ENCODE assay signal across 1 cellular context in the genomic region with DNA sequence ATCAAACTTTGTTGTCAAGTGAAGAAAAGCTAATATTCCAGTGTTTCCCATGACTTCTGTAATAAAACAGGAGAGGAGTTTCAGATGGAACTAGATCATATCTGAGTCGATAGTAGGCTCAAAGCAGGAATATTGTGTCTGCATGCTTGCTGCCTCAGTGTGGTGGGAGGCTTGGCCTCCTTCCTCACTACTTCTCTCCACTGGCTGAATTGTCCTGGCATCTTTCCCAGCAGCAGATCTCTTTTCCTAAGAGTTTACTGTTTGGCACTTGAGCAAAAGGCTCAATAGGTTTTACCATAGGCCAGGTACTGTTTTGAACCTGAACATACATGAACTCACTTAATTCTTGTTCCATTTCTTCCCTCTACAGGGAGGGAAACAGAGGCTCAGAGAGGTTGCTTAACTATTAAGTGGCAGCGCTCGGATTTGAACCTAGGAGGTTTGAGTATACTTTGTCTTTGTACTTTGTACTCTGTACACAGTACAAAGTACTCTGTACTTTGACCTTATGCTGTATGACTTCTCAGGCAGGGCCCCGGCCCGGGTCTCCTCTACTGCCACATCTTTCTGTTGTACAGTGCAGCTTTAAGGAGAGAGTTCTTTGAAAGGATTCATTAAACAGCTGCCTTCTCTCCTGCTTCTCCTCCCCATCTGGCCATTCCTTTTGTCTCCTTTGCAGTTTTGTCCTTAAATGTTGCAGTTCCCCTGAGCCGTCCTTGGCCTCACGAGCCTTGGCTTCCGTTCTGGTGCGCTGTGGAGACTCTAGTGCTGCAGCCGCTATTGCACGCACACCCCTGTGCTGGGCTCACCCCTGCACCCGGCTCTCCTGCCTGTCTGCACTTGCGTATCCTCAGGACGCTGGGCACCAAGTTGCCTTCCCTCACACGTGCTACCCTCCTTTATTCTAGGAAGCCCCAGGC.
TF ChIP-seq lines count a peak whose summit lies in the region.

No MANE protein-coding gene starts in this region.

TF ChIP-seq in WTC11, 78 proteins besides CTCF, POLR2A, EP300 and RAD21 (continued from another document):
- TF ChIP-seq, protein P1, sequence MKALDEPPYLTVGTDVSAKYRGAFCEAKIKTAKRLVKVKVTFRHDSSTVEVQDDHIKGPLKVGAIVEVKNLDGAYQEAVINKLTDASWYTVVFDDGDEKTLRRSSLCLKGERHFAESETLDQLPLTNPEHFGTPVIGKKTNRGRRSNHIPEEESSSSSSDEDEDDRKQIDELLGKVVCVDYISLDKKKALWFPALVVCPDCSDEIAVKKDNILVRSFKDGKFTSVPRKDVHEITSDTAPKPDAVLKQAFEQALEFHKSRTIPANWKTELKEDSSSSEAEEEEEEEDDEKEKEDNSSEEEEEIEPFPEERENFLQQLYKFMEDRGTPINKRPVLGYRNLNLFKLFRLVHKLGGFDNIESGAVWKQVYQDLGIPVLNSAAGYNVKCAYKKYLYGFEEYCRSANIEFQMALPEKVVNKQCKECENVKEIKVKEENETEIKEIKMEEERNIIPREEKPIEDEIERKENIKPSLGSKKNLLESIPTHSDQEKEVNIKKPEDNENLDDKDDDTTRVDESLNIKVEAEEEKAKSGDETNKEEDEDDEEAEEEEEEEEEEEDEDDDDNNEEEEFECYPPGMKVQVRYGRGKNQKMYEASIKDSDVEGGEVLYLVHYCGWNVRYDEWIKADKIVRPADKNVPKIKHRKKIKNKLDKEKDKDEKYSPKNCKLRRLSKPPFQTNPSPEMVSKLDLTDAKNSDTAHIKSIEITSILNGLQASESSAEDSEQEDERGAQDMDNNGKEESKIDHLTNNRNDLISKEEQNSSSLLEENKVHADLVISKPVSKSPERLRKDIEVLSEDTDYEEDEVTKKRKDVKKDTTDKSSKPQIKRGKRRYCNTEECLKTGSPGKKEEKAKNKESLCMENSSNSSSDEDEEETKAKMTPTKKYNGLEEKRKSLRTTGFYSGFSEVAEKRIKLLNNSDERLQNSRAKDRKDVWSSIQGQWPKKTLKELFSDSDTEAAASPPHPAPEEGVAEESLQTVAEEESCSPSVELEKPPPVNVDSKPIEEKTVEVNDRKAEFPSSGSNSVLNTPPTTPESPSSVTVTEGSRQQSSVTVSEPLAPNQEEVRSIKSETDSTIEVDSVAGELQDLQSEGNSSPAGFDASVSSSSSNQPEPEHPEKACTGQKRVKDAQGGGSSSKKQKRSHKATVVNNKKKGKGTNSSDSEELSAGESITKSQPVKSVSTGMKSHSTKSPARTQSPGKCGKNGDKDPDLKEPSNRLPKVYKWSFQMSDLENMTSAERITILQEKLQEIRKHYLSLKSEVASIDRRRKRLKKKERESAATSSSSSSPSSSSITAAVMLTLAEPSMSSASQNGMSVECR (CRISPR knock-in tag; IDR thresholded peaks at IDR 0.05; ENCODE audit: borderline replicate concordance): no peak
- TF ChIP-seq SOX15 (CRISPR knock-in tag; IDR thresholded peaks at IDR 0.05): no peak
- TF ChIP-seq, protein P2, sequence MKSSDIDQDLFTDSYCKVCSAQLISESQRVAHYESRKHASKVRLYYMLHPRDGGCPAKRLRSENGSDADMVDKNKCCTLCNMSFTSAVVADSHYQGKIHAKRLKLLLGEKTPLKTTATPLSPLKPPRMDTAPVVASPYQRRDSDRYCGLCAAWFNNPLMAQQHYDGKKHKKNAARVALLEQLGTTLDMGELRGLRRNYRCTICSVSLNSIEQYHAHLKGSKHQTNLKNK (CRISPR knock-in tag; IDR thresholded peaks at IDR 0.05): no peak
- no peak for TF ChIP-seq NFATC4 (CRISPR knock-in tag; IDR thresholded peaks at IDR 0.05)
- TF ChIP-seq TCF7 (CRISPR knock-in tag; IDR thresholded peaks at IDR 0.05; ENCODE audit: low read depth): no peak
- TF ChIP-seq, protein P3, sequence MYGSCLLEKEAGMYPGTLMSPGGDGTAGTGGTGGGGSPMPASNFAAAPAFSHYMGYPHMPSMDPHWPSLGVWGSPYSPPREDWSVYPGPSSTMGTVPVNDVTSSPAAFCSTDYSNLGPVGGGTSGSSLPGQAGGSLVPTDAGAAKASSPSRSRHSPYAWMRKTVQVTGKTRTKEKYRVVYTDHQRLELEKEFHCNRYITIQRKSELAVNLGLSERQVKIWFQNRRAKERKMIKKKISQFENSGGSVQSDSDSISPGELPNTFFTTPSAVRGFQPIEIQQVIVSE (CRISPR knock-in tag; IDR thresholded peaks at IDR 0.05; ENCODE audit: borderline replicate concordance): no peak
- no peak for TF ChIP-seq NFYB (CRISPR knock-in tag; conservative IDR thresholded peaks at IDR 0.05; ENCODE audit: low read depth)
- TF ChIP-seq, protein P4, sequence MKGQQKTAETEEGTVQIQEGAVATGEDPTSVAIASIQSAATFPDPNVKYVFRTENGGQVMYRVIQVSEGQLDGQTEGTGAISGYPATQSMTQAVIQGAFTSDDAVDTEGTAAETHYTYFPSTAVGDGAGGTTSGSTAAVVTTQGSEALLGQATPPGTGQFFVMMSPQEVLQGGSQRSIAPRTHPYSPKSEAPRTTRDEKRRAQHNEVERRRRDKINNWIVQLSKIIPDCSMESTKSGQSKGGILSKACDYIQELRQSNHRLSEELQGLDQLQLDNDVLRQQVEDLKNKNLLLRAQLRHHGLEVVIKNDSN (CRISPR knock-in tag; IDR thresholded peaks at IDR 0.05): no peak
- no peak for TF ChIP-seq EMX1 (CRISPR knock-in tag; IDR thresholded peaks at IDR 0.05)
- no peak for TF ChIP-seq NR2C2 (CRISPR knock-in tag; IDR thresholded peaks at IDR 0.05)
